ENCODE assay signal across 17 cellular contexts in genomic region chr16:51839697-51840462, GRCh38.
A peak's percentile ranks its signal among the peaks of the same experiment; 100 is the strongest.
DNase-seq lines count a peak whose midpoint lies in the region; ATAC-seq and TF ChIP-seq lines count a peak whose summit lies in the region.
"Had no signal": no experiment of that assay in that cellular context is flagged by ENCODE, and none has a peak within 500 bp of the region (broad histone marks: within the 10 kb centered on the region; RNA-seq: fewer than 3 reads in every experiment).

No MANE protein-coding gene starts in this region.

- no peak for TF ChIP-seq CTCF in HFFc6 (IDR thresholded peaks at IDR 0.05)

- DNase-seq in ACHN: peak; percentile 98
- DNase-seq in HFFc6: peak; percentile 29
- peak; percentile 37 for DNase-seq in T1000 (lab: John Stamatoyannopoulos, UW)
- peak; percentile 52 for DNase-seq in iris pigment epithelial cell (ENCODE audit: low read depth)
- DNase-seq in SHP77 (lab: John Stamatoyannopoulos, UW): no peak
- DNase-seq in hypothalamus (lab: John Stamatoyannopoulos, UW): no peak
- no peak for DNase-seq in GM19238 (ENCODE audit: insufficient read length, low spot score)
- DNase-seq: activated CD4-positive, alpha-beta T cell treated with anti-CD3 and anti-CD28 coated beads, Interleukin-2, amount 50 U/mL, for 4 hours; activated T-cell treated with anti-CD3 and anti-CD28 coated beads, Interleukin-2, amount 50 U/mL, for 72 hours; amniotic stem cell; cortex of kidney; H7; NCI-H187 treated with DMSO at 0.1 percent for 48 hours; NCI-H524; stimulated activated naive CD4-positive, alpha-beta T cell treated with Interleukin-2 at 50 U/mL for 16 hours had no signal

- no peak overlapping the region; the same call in 1 of the 2 replicates for H3K4me3 Mint-ChIP-seq in HFFc6
- H3K4me3 Mint-ChIP-seq: activated T-cell treated with anti-CD3 and anti-CD28 coated beads, Interleukin-2, amount 50 U/mL, for 72 hours had no signal

- no peak for ATAC-seq in GM18520 (IDR thresholded peaks at IDR 0.05; ENCODE audit: unreplicated experiment)
- ATAC-seq: activated T-cell treated with anti-CD3 and anti-CD28 coated beads, Interleukin-2, amount 50 U/mL, for 72 hours; Panc1 had no signal

- peaks cover 18% of the 10 kb centered on the region for H3K4me1 Mint-ChIP-seq in HFFc6 (ENCODE audit: low read depth)

- no peak overlapping the region for H3K27ac Mint-ChIP-seq in HFFc6
- H3K27ac Mint-ChIP-seq: activated T-cell treated with anti-CD3 and anti-CD28 coated beads, Interleukin-2, amount 50 U/mL, for 72 hours had no signal

- H3K27me3 Mint-ChIP-seq in HFFc6 (ENCODE audit: insufficient read depth): peaks cover 3% of the 10 kb centered on the region; the same call in 1 of the 2 replicates

- no peaks in the 10 kb centered on the region; the same call in 1 of the 2 replicates for H3K9me3 Mint-ChIP-seq in HFFc6

- in situ Hi-C loops in ACHN (cut with HindIII; ENCODE audit: low pct_ligation_motif_present, low pct_unique_long_range_greater_than_20kb, low sequenced_read_pairs): no loop called here

- H3K36me3 Mint-ChIP-seq in HFFc6 (ENCODE audit: low read depth): no peaks in the 10 kb centered on the region

Comparison
In these comparisons a context has a peak if more than half of its experiments do, and no peak if none do; other contexts are left out.
1. DNase-seq: peak in ACHN (single experiment), HFFc6 (single experiment), T1000 (single experiment) and iris pigment epithelial cell (single experiment); none in SHP77 (0 of 2), hypothalamus (0 of 51) and GM19238 (single experiment).